ENCODE assay signal across 8 cellular contexts in genomic region chr11:125110506-125110905, GRCh38. TPM values are rescaled to one million over a fixed set of nuclear protein-coding genes. Genes with fewer than 3 reads are reported as not detected.
DNase-seq lines count a peak whose midpoint lies in the region; ATAC-seq and TF ChIP-seq lines count a peak whose summit lies in the region.

No MANE protein-coding gene starts in this region.

- no peaks in the 10 kb centered on the region; the same call in 1 of the 2 replicates for H3K36me3 ChIP-seq in SJCRH30

- peaks cover 26% of the 10 kb centered on the region for H3K4me1 Mint-ChIP-seq in activated CD4-positive, alpha-beta T cell treated with anti-CD3 and anti-CD28 coated beads for 36 hours
- peaks cover 21% of the 10 kb centered on the region for H3K4me1 Mint-ChIP-seq in stimulated activated effector memory CD8-positive, alpha-beta T cell treated with anti-CD3 and anti-CD28 coated beads, Interleukin-12 subunit alpha, Interleukin-12 subunit beta, amount 100 ng/mL, for 72 hours

- H3K4me1 ChIP-seq in SJCRH30 = no peaks in the 10 kb centered on the region

- H3K27me3 Mint-ChIP-seq in activated CD4-positive, alpha-beta T cell treated with anti-CD3 and anti-CD28 coated beads for 36 hours = no peaks in the 10 kb centered on the region

- CTCF ChIA-PET in activated CD4-positive, alpha-beta T cell treated with anti-CD3 and anti-CD28 coated beads for 36 hours (lab: Charles Lee) = interaction anchor here (0.6 to 5.8 kb wide), 6 partner anchors 14 to 254 kb away, joined by 3 to 45 read pairs (median 7); no protein-coding TSS in a partner anchor

- no peaks in the 10 kb centered on the region for H3K27me3 ChIP-seq in SJCRH30

- no peak for ATAC-seq in activated CD4-positive, alpha-beta T cell treated with anti-CD3 and anti-CD28 coated beads for 36 hours
- ATAC-seq in stimulated activated effector memory CD8-positive, alpha-beta T cell treated with anti-CD3 and anti-CD28 coated beads, Interleukin-12 subunit alpha, Interleukin-12 subunit beta, amount 100 ng/mL, for 72 hours = no peak
- ATAC-seq in activated CD4-positive, CD25-positive, alpha-beta regulatory T cell treated with anti-CD3 and anti-CD28 coated beads, Interleukin-2, amount 50 U/mL, for 24 hours = no peak
- ATAC-seq in HG02763 (IDR thresholded peaks at IDR 0.05; ENCODE audit: unreplicated experiment) = no peak

- H3K9me3 ChIP-seq in SJCRH30 (replicated peaks) = no peaks in the 10 kb centered on the region

- H3K27ac Mint-ChIP-seq in activated CD4-positive, alpha-beta T cell treated with anti-CD3 and anti-CD28 coated beads for 36 hours = peak overlapping the region; percentile 95
- peak overlapping the region; percentile 98 for H3K27ac Mint-ChIP-seq in stimulated activated effector memory CD8-positive, alpha-beta T cell treated with anti-CD3 and anti-CD28 coated beads, Interleukin-12 subunit alpha, Interleukin-12 subunit beta, amount 100 ng/mL, for 72 hours

- DNase-seq in activated CD4-positive, alpha-beta T cell treated with anti-CD3 and anti-CD28 coated beads for 36 hours = peak; percentile 29
- DNase-seq in activated CD4-positive, alpha-beta T cell treated with anti-CD3 and anti-CD28 coated beads, Interleukin-2, amount 50 U/mL, for 48 hours = no peak
- no peak for DNase-seq in SJCRH30
- DNase-seq in fibroblast of mammary gland (ENCODE audit: low read depth) = peak; percentile 16
- no peak for DNase-seq in stimulated activated effector memory CD8-positive, alpha-beta T cell treated with anti-CD3 and anti-CD28 coated beads, Interleukin-12 subunit alpha, Interleukin-12 subunit beta, amount 100 ng/mL, for 72 hours (ENCODE audit: low spot score in 2 of 2)
- no peak for DNase-seq in NCI-H526 treated with DMSO at 0.1 percent for 48 hours (lab: John Stamatoyannopoulos, UW)

- peak overlapping the region; percentile 71; the same call in 1 of the 2 replicates for H3K27ac ChIP-seq in SJCRH30

- no peak for TF ChIP-seq CTCF in fibroblast of mammary gland (conservative IDR thresholded peaks at IDR 0.05; ENCODE audit: control insufficient read depth, insufficient read depth, low read depth, low read length)

- POLR2A ChIA-PET in activated CD4-positive, alpha-beta T cell treated with anti-CD3 and anti-CD28 coated beads for 36 hours (lab: Charles Lee) = no interaction called here

- peak overlapping the region; percentile 93 for H3K4me3 Mint-ChIP-seq in activated CD4-positive, alpha-beta T cell treated with anti-CD3 and anti-CD28 coated beads for 36 hours
- peak overlapping the region; percentile 98 for H3K4me3 Mint-ChIP-seq in stimulated activated effector memory CD8-positive, alpha-beta T cell treated with anti-CD3 and anti-CD28 coated beads, Interleukin-12 subunit alpha, Interleukin-12 subunit beta, amount 100 ng/mL, for 72 hours

- H3K36me3 Mint-ChIP-seq in activated CD4-positive, alpha-beta T cell treated with anti-CD3 and anti-CD28 coated beads for 36 hours (ENCODE audit: low read depth) = peaks cover 12% of the 10 kb centered on the region
- peaks cover 11% of the 10 kb centered on the region for H3K36me3 Mint-ChIP-seq in stimulated activated effector memory CD8-positive, alpha-beta T cell treated with anti-CD3 and anti-CD28 coated beads, Interleukin-12 subunit alpha, Interleukin-12 subunit beta, amount 100 ng/mL, for 72 hours

- H3K9me3 Mint-ChIP-seq in activated CD4-positive, alpha-beta T cell treated with anti-CD3 and anti-CD28 coated beads for 36 hours (ENCODE audit: low read depth) = peaks cover 7% of the 10 kb centered on the region
- H3K9me3 Mint-ChIP-seq in stimulated activated effector memory CD8-positive, alpha-beta T cell treated with anti-CD3 and anti-CD28 coated beads, Interleukin-12 subunit alpha, Interleukin-12 subunit beta, amount 100 ng/mL, for 72 hours = peaks cover 6% of the 10 kb centered on the region

- H3K4me3 ChIP-seq in SJCRH30 = peak overlapping the region; percentile 91
- H3K4me3 ChIP-seq in fibroblast of mammary gland (ENCODE audit: control insufficient read depth, low read depth, low read length) = peak overlapping the region; percentile 99

- intact Hi-C loops in activated CD4-positive, alpha-beta T cell treated with anti-CD3 and anti-CD28 coated beads for 36 hours (cut with DNase I, micrococcal nuclease) = loop anchor here (2.0 to 5.0 kb wide), 7 partner anchors 54 to 1157 kb away; partner anchors contain the start of genes SIAE (in 2 of the 2), SPA17 (in 2 of the 2), CCDC15 (in 1 of the 2) and CDON (in 1 of the 2)

RNA-seq across cellular contexts. Expression of gene TMEM218, which starts 0.9 kb away (rescaled TPM):
- 10 to 100 TPM; 11.3 TPM for total RNA-seq in activated CD4-positive, alpha-beta T cell treated with anti-CD3 and anti-CD28 coated beads for 36 hours
- 19.1 and 22.0 TPM in 2 replicates for total RNA-seq in SJCRH30 (2014; rRNA removed; shearing (Covaris generic))

RNA-seq across cellular contexts. Expression of gene SLC37A2, which starts 47.4 kb away (rescaled TPM):
- under 1 TPM; 0.41 to 0.76 TPM for total RNA-seq in activated CD4-positive, alpha-beta T cell treated with anti-CD3 and anti-CD28 coated beads for 36 hours
- total RNA-seq in SJCRH30 (2014; rRNA removed; shearing (Covaris generic)) = 2.9 and 4.0 TPM in 2 replicates

RNA-seq across cellular contexts. Expression of gene PKNOX2, which starts 54.0 kb away (rescaled TPM):
- not detected for total RNA-seq in activated CD4-positive, alpha-beta T cell treated with anti-CD3 and anti-CD28 coated beads for 36 hours
- 13.1 and 15.1 TPM in 2 replicates for total RNA-seq in SJCRH30 (2014; rRNA removed; shearing (Covaris generic))

Comparison
In these comparisons a context has a peak if more than half of its experiments do, and no peak if none do; other contexts are left out.
1. DNase-seq: peak in activated CD4-positive, alpha-beta T cell treated with anti-CD3 and anti-CD28 coated beads for 36 hours (single experiment) and fibroblast of mammary gland (single experiment); none in activated CD4-positive, alpha-beta T cell treated with anti-CD3 and anti-CD28 coated beads, Interleukin-2, amount 50 U/mL, for 48 hours (0 of 2), SJCRH30 (0 of 2), stimulated activated effector memory CD8-positive, alpha-beta T cell treated with anti-CD3 and anti-CD28 coated beads, Interleukin-12 subunit alpha, Interleukin-12 subunit beta, amount 100 ng/mL, for 72 hours (0 of 2) and NCI-H526 treated with DMSO at 0.1 percent for 48 hours (single experiment).
2. RNA of gene PKNOX2, which starts 54.0 kb away (total RNA-seq): 13.1 to 15.1 TPM in SJCRH30; not detected in activated CD4-positive, alpha-beta T cell treated with anti-CD3 and anti-CD28 coated beads for 36 hours; every median in the first group is over 10 times any median in the second.